ENCODE assay signal across 20 cellular contexts in the genomic region with DNA sequence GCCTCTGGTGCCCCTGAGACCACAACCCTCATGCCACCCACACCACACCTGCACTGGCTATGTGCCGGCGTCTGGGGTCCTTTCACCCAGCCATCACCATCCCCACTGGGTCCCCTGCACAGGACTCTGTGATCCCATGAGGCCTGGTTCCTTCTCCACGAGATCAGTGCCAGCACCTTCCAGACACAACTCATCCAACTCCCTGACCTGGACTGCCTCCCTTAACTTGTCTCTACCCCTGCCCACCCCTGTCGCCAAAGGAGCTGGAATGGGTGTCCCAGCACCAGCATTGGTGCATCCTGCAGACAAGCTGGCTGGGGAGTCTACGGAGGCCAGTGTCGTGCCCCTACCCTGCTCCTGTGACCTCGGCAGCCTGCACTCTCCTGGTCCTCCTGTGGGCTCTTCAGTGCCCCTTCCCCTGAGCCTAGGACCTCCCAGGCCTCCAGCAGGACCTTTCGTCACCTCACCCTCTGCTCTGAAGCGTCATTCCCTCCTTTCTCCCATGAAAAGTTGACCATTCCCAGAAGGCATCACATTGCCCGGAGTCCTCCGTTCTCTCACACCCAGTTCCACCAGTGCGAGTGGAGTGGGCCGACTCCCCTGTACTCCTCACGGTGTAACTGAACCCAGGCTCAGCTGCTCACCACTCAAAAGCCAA.
DNase-seq lines count a peak whose midpoint lies in the region; ATAC-seq and TF ChIP-seq lines count a peak whose summit lies in the region.
"Had no signal": no experiment of that assay in that cellular context is flagged by ENCODE, and none has a peak within 500 bp of the region (broad histone marks: within the 10 kb centered on the region; RNA-seq: fewer than 3 reads in every experiment).

No MANE protein-coding gene starts in this region.

- ATAC-seq in Right ventricle myocardium superior (ENCODE audit: poor library complexity), result peak; percentile 60
- no peak for ATAC-seq in Right ventricle myocardium inferior
- ATAC-seq: activated CD4-positive, alpha-beta T cell treated with anti-CD3 and anti-CD28 coated beads for 36 hours had no signal

- H2AK5ac ChIP-seq in neuronal stem cell (ENCODE audit: low read depth, low read length), result no peak overlapping the region

- TF ChIP-seq RAD21 in SK-N-SH (IDR thresholded peaks at IDR 0.05; ENCODE audit: low read length), result no peak

- TF ChIP-seq EP300 in esophagus muscularis mucosa (IDR thresholded peaks at IDR 0.05), result no peak
- TF ChIP-seq EP300 in SK-N-SH (IDR thresholded peaks at IDR 0.05; ENCODE audit: borderline replicate concordance in 1 of 2, low read depth in 1 of 2, low read length in 1 of 2), result no peak

- no peak overlapping the region for H2BK15ac ChIP-seq in neuronal stem cell (ENCODE audit: low read length)

- WGBS in esophagus muscularis mucosa, result 81% methylated on average over 14 of the region's 14 CpGs
- no CpG with 5 or more reads among the region's 14 CpGs for WGBS in neuronal stem cell (ENCODE audit: extremely low coverage in 2 of 2, insufficient read length in 2 of 2, insufficient replicate concordance in 1 of 2), 2 donors
- WGBS in SK-N-SH (ENCODE audit: low lambda C conversion rate), result 60% methylated on average over 12 of the region's 14 CpGs

- H4K91ac ChIP-seq in neuronal stem cell (ENCODE audit: low read depth, low read length, poor library complexity), result no peak overlapping the region

- in situ Hi-C loops in brain microvascular endothelial cell (cut with HindIII; ENCODE audit: low pct_ligation_motif_present, low sequenced_read_pairs), result no loop called here

- no peak for TF ChIP-seq CTCF in esophagus muscularis mucosa (IDR thresholded peaks at IDR 0.05)
- no peak for TF ChIP-seq CTCF in vagina (IDR thresholded peaks at IDR 0.05)
- TF ChIP-seq CTCF in SK-N-SH (IDR thresholded peaks at IDR 0.05), result no peak
- TF ChIP-seq CTCF in brain microvascular endothelial cell (IDR thresholded peaks at IDR 0.05; ENCODE audit: low read depth, low read length, missing control alignments), result no peak

- H4K8ac ChIP-seq in neuronal stem cell (ENCODE audit: low read depth, low read length), result peak overlapping the region; percentile 33

- H2BK120ac ChIP-seq in neuronal stem cell (ENCODE audit: low read depth, low read length), result no peak overlapping the region

- no peaks in the 10 kb centered on the region for H3F3A ChIP-seq in SK-N-SH (replicated peaks; ENCODE audit: insufficient read depth)

- H3K4me3 ChIP-seq in esophagus muscularis mucosa (no peak overlapping the region), neuronal stem cell (ENCODE audit: low read length in 2 of 2) (no peak overlapping the region), vagina (no peak overlapping the region), SK-N-SH (ENCODE audit: low read depth in 2 of 2, low read length in 1 of 2) (no peak overlapping the region), brain microvascular endothelial cell (ENCODE audit: low read depth, low read length) (no peak overlapping the region)
- H3K4me3 ChIP-seq: skin epidermis, upper lobe of left lung had no signal

- no peaks in the 10 kb centered on the region for H3K27me3 ChIP-seq in esophagus muscularis mucosa
- peaks cover 0 to 11% (median 0%) of the 10 kb centered on the region in 3 experiments for H3K27me3 ChIP-seq in neuronal stem cell (ENCODE audit: control insufficient read depth in 3 of 3, insufficient read depth in 3 of 3, low read depth in 1 of 3, low read length in 3 of 3)
- H3K27me3 ChIP-seq in vagina, result no peaks in the 10 kb centered on the region
- H3K27me3 ChIP-seq in SK-N-SH (ENCODE audit: insufficient read depth), result no peaks in the 10 kb centered on the region
- H3K27me3 ChIP-seq in brain microvascular endothelial cell (replicated peaks), result no peaks in the 10 kb centered on the region
- H3K27me3 ChIP-seq: upper lobe of left lung had no signal

- H2BK5ac ChIP-seq in neuronal stem cell (ENCODE audit: low read length), result no peak overlapping the region

- peaks cover 0 to 17% (median 3%) of the 10 kb centered on the region in 4 donors for H3K4me1 ChIP-seq in esophagus muscularis mucosa
- H3K4me1 ChIP-seq in neuronal stem cell (ENCODE audit: control insufficient read depth in 2 of 2, insufficient read depth in 1 of 2, low read depth in 1 of 2, low read length in 2 of 2), result peaks cover 0 to 7% of the 10 kb centered on the region in 2 donors
- no peaks in the 10 kb centered on the region for H3K4me1 ChIP-seq in vagina
- H3K4me1 ChIP-seq in SK-N-SH (ENCODE audit: control insufficient read depth in 1 of 2, insufficient read depth in 2 of 2, low read depth in 1 of 2, low read length in 1 of 2), result peaks cover 0 to 6% of the 10 kb centered on the region in 2 experiments; a peak in 1 of 4 replicates
- H3K4me1 ChIP-seq: upper lobe of left lung had no signal

- no peaks in the 10 kb centered on the region for H3K9me2 ChIP-seq in SK-N-SH

- no peaks in the 10 kb centered on the region for H4K20me1 ChIP-seq in SK-N-SH (ENCODE audit: insufficient read depth)

- H2AFZ ChIP-seq in neuronal stem cell (ENCODE audit: low read length) (peak overlapping the region; percentile 17), SK-N-SH (ENCODE audit: low read depth) (no peak overlapping the region)

- no peak for TF ChIP-seq POLR2A in esophagus muscularis mucosa (IDR thresholded peaks at IDR 0.05; ENCODE audit: low read depth)
- TF ChIP-seq POLR2A in vagina (IDR thresholded peaks at IDR 0.05), result no peak

- H3K4me2 ChIP-seq in neuronal stem cell (ENCODE audit: insufficient read depth, low read length, poor library complexity, severe bottlenecking), result no peak overlapping the region
- no peak overlapping the region for H3K4me2 ChIP-seq in SK-N-SH

- intact Hi-C loops in Right ventricle myocardium superior (cut with DNase I) (no loop called here), Right ventricle myocardium inferior (cut with DNase I) (no loop called here), esophagus muscularis mucosa (cut with DNase I) (no loop called here), vagina (cut with DNase I) (no loop called here)

- H3K79me2 ChIP-seq in SK-N-SH (ENCODE audit: insufficient read depth), result no peaks in the 10 kb centered on the region

- no peak overlapping the region for H3K4ac ChIP-seq in neuronal stem cell (ENCODE audit: low read length)

- H3K36me3 ChIP-seq in esophagus muscularis mucosa (no peaks in the 10 kb centered on the region), neuronal stem cell (replicated peaks in 1 of 2; ENCODE audit: control insufficient read depth in 2 of 2, insufficient read depth in 2 of 2, low read length in 2 of 2) (no peaks in the 10 kb centered on the region), vagina (no peaks in the 10 kb centered on the region), SK-N-SH (replicated peaks in 1 of 2; ENCODE audit: control insufficient read depth in 1 of 2, insufficient read depth in 2 of 2, low read length in 1 of 2) (no peaks in the 10 kb centered on the region), brain microvascular endothelial cell (replicated peaks) (no peaks in the 10 kb centered on the region)
- H3K36me3 ChIP-seq: upper lobe of left lung had no signal

- no peak for DNase-seq in Right ventricle myocardium superior
- DNase-seq in Right ventricle myocardium inferior (ENCODE audit: missing footprints), result no peak
- peak; percentile 81 for DNase-seq in esophagus muscularis mucosa (ENCODE audit: extremely low spot score)
- DNase-seq in neuronal stem cell (ENCODE audit: low spot score), result no peak
- DNase-seq in vagina (ENCODE audit: extremely low spot score in 2 of 2), result peak; percentile 49 to 70
- no peak for DNase-seq in SK-N-SH
- DNase-seq in brain microvascular endothelial cell, result no peak
- DNase-seq: activated CD4-positive, alpha-beta T cell treated with anti-CD3 and anti-CD28 coated beads for 36 hours; activated naive CD4-positive, alpha-beta T cell; activated T-cell treated with anti-CD3 and anti-CD28 coated beads, Interleukin-2, amount 50 U/mL, for 48 hours; DND-41; effector CD8-positive, alpha-beta T cell; H7; kidney glomerular epithelial cell; mammary epithelial cell; NCI-H1048; NCI-H226; upper lobe of left lung had no signal

- no peak overlapping the region for H3K23ac ChIP-seq in neuronal stem cell (ENCODE audit: low read depth, low read length, poor library complexity)

- no peaks in the 10 kb centered on the region for H3K79me1 ChIP-seq in neuronal stem cell (ENCODE audit: low read depth, low read length)

- H3K9ac ChIP-seq in neuronal stem cell (ENCODE audit: low read depth, low read length, poor library complexity), result no peak overlapping the region
- no peak overlapping the region for H3K9ac ChIP-seq in SK-N-SH

- H3K9me3 ChIP-seq in esophagus muscularis mucosa (no peaks in the 10 kb centered on the region), neuronal stem cell (replicated peaks in 1 of 2; ENCODE audit: control insufficient read depth in 2 of 2, insufficient read depth in 1 of 2, low read depth in 1 of 2, low read length in 2 of 2) (no peaks in the 10 kb centered on the region), vagina (no peaks in the 10 kb centered on the region), SK-N-SH (no peaks in the 10 kb centered on the region)
- H3K9me3 ChIP-seq: upper lobe of left lung had no signal

- H3K27ac ChIP-seq in esophagus muscularis mucosa (replicated peaks in 1 of 4) (no peak overlapping the region), neuronal stem cell (replicated peaks; ENCODE audit: low read length) (no peak overlapping the region), vagina (no peak overlapping the region), SK-N-SH (ENCODE audit: low read depth in 2 of 2, low read length in 1 of 2) (no peak overlapping the region), brain microvascular endothelial cell (no peak overlapping the region)
- H3K27ac ChIP-seq: C4-2B, skin epidermis, upper lobe of left lung had no signal

- H2BK12ac ChIP-seq in neuronal stem cell (ENCODE audit: low read length), result no peak overlapping the region

- POLR2A ChIA-PET in SK-N-SH (lab: Yijun Ruan, JAX), result no interaction called here

- no peak overlapping the region for H3K14ac ChIP-seq in neuronal stem cell (ENCODE audit: low read length)

- CTCF ChIA-PET in SK-N-SH (lab: Yijun Ruan, JAX), result no interaction called here

- H3K18ac ChIP-seq in neuronal stem cell (ENCODE audit: low read length), result peak overlapping the region; percentile 67

TF ChIP-seq in SK-N-SH, 30 proteins besides CTCF, POLR2A, EP300 and RAD21 (continues in another document):
- no peak for TF ChIP-seq RCOR1 (IDR thresholded peaks at IDR 0.05; ENCODE audit: low read length)

Comparison
In these comparisons a context has a peak if more than half of its experiments do, and no peak if none do; other contexts are left out.
1. DNase-seq: peak in esophagus muscularis mucosa (single experiment) and vagina (2 of 2); none in Right ventricle myocardium superior (single experiment), Right ventricle myocardium inferior (single experiment), neuronal stem cell (single experiment), SK-N-SH (single experiment) and brain microvascular endothelial cell (single experiment).